ENCODE assay signal across 8 cellular contexts in the genomic region with DNA sequence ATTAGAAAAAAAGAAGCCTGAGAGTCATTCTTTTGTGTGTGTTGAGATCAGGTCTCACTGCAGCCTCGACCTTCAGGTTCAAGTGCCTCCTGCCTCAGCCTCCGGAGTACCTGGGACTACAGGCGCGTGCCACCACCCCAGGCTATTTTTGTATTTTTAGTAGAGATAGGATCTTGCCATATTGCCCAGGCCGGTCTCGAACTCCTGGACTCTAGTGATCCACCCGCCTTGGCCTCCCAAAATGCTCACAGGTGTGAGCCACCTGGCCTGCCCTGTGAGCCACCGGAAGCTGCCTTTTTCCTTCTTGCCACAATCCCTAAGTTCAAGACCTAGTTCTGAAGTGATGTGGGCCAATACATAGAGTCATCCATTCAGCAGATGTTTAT. TPM values are rescaled to one million over a fixed set of nuclear protein-coding genes. Genes with fewer than 3 reads are reported as not detected.
DNase-seq lines count a peak whose midpoint lies in the region; ATAC-seq, FAIRE-seq and TF ChIP-seq lines count a peak whose summit lies in the region.

No MANE protein-coding gene starts in this region.

- FAIRE-seq in GM19239 (lab: Jason Lieb, UNC) (peak; percentile 70), frontal cortex (lab: Jason Lieb, UNC) (no peak)

- TF ChIP-seq CTCF in WI38 (IDR thresholded peaks at IDR 0.05; ENCODE audit: low read depth, low read length) (no peak), foreskin fibroblast (IDR thresholded peaks at IDR 0.05; ENCODE audit: low read depth, low read length) (no peak)

- DNase-seq in GM19239 (ENCODE audit: insufficient read length, low spot score) (no peak), foreskin fibroblast (peak in 1 of 2 donors; percentile 30), skeletal muscle cell (ENCODE audit: low read depth) (no peak), frontal cortex (ENCODE audit: low spot score in 2 of 2) (no peak), NCI-H2107 treated with DMSO at 0.1 percent for 48 hours (lab: John Stamatoyannopoulos, UW; ENCODE audit: unreplicated experiment) (no peak)
- no peak for DNase-seq in stimulated activated CD4-positive, alpha-beta T cell treated with anti-CD3 and anti-CD28 coated beads, Interleukin-2, amount 100 ng/mL, for 48 hours

- H3K4me3 ChIP-seq in WI38 (ENCODE audit: low read depth, low read length) (peak overlapping the region; percentile 73), foreskin fibroblast (ENCODE audit: low read depth in 1 of 2, low read length in 2 of 2) (peak overlapping the region; percentile 67 to 79), skeletal muscle cell (ENCODE audit: low read depth, low read length) (peak overlapping the region; percentile 70)

- ATAC-seq in HG02938 (IDR thresholded peaks at IDR 0.05; ENCODE audit: unreplicated experiment), result no peak

RNA-seq across cellular contexts. Expression of gene CTSO, which starts 0.4 kb away (rescaled TPM):
- total RNA-seq in frontal cortex, result 7.3 TPM

RNA-seq across cellular contexts. Expression of gene TDO2, which starts 50.6 kb away (rescaled TPM):
- not detected for total RNA-seq in frontal cortex
